Comparison of ENCODE assay signal across 1 cellular context in the genomic region with DNA sequence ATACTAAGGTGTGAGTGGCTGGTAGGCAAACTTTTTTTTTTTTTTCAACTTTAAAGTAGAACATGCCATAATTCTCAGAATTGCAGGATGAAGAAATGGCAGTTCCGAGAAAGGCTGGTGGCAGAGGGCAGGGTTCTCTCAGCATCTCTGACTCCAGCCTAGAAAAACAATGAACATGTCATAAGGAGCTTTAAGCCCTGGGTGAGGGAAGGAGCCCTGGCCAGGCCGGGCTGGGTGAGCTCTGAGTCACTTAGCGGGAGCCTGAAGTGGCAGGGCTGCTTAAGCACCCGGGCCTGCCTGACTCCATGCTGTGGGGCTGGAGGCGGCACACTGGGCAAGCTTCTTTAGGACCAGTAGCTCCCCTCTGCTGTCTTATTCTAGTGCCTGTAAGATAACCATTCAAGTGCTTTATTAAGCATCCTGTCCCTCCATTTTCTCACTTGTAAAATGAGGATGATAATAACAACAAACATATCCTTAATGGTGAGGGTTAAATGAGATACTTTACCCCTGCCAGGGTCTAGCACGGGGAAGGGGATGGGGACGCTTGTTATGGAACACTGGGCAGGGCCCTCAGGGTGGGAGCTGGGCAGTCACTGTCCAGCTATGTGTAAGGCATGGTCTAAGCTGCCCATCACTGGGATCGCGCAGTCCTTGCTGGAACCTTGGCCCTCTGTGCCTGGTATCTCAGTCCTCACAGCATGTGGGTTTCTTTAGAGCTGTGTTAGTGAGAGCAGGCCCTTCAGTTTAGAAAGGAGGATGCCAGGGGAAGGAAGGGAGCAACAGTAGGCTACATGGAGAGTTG.
TF ChIP-seq lines count a peak whose summit lies in the region.

No MANE protein-coding gene starts in this region.

TF ChIP-seq in K562, 482 proteins besides CTCF, POLR2A, EP300 and RAD21 (continued from another document):
- TF ChIP-seq, protein P1, sequence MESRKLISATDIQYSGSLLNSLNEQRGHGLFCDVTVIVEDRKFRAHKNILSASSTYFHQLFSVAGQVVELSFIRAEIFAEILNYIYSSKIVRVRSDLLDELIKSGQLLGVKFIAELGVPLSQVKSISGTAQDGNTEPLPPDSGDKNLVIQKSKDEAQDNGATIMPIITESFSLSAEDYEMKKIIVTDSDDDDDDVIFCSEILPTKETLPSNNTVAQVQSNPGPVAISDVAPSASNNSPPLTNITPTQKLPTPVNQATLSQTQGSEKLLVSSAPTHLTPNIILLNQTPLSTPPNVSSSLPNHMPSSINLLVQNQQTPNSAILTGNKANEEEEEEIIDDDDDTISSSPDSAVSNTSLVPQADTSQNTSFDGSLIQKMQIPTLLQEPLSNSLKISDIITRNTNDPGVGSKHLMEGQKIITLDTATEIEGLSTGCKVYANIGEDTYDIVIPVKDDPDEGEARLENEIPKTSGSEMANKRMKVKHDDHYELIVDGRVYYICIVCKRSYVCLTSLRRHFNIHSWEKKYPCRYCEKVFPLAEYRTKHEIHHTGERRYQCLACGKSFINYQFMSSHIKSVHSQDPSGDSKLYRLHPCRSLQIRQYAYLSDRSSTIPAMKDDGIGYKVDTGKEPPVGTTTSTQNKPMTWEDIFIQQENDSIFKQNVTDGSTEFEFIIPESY (CRISPR knock-in tag; IDR thresholded peaks at IDR 0.05), result peak; percentile 93
- TF ChIP-seq NRF1 (conservative IDR thresholded peaks at IDR 0.05 in 1 of 2, IDR thresholded peaks at IDR 0.05 in 1 of 2), result no peak
- TF ChIP-seq, protein P2, sequence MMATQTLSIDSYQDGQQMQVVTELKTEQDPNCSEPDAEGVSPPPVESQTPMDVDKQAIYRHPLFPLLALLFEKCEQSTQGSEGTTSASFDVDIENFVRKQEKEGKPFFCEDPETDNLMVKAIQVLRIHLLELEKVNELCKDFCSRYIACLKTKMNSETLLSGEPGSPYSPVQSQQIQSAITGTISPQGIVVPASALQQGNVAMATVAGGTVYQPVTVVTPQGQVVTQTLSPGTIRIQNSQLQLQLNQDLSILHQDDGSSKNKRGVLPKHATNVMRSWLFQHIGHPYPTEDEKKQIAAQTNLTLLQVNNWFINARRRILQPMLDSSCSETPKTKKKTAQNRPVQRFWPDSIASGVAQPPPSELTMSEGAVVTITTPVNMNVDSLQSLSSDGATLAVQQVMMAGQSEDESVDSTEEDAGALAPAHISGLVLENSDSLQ (IDR thresholded peaks at IDR 0.05), result peak; percentile 14; the same call in 1 of the 2 replicates
- peak; percentile 27; the same call in 1 of the 2 replicates for TF ChIP-seq CXXC5 (CRISPR knock-in tag; IDR thresholded peaks at IDR 0.05)
- 0 out of 2 replicates have a peak, but pooled peaks have one; percentile 26 for TF ChIP-seq SMAD4 (CRISPR knock-in tag; conservative IDR thresholded peaks at IDR 0.05)
